Comparison of ENCODE assay signal across 19 cellular contexts in genomic region chr5:176383961-176384360, GRCh38.
"Had no signal": no experiment of that assay in that cellular context is flagged by ENCODE, and none has a peak within 500 bp of the region (broad histone marks: within the 10 kb centered on the region; RNA-seq: fewer than 3 reads in every experiment).

No MANE protein-coding gene starts in this region.

- H3K4me3 ChIP-seq: MG63 had no signal

- DNase-seq: IMR-90, Karpas-422, KG1, MG63, NCI-H1092, NCI-H1436, NCI-H187, NCI-H2029, NCI-H2081 treated with DMSO at 0.1 percent for 48 hours, NCI-H226, NCI-H446, NCI-H510A, NCI-H524 treated with DMSO at 0.1 percent for 48 hours, NCI-H69, NCI-H774, RPMI8226, SHP77, SK-N-SH had no signal

- ATAC-seq: HepG2 had no signal

- H3K27me3 ChIP-seq: MG63 had no signal

- H3K9me3 ChIP-seq: MG63, SK-N-SH had no signal
